11 cellular contexts compared by ENCODE assay signal in genomic region chr6:139640453-139640852, GRCh38.
DNase-seq lines count a peak whose midpoint lies in the region; ATAC-seq, FAIRE-seq and TF ChIP-seq lines count a peak whose summit lies in the region.
"Had no signal": no experiment of that assay in that cellular context is flagged by ENCODE, and none has a peak within 500 bp of the region (broad histone marks: within the 10 kb centered on the region; RNA-seq: fewer than 3 reads in every experiment).

No MANE protein-coding gene starts in this region.

- H3K4me2 ChIP-seq in astrocyte (ENCODE audit: low read length), result no peak overlapping the region

- no peaks in the 10 kb centered on the region for H3K79me2 ChIP-seq in astrocyte (ENCODE audit: insufficient read depth, low read length)

- peaks cover 11% of the 10 kb centered on the region for H3K4me1 Mint-ChIP-seq in astrocyte (ENCODE audit: low read depth, unreplicated experiment)

- WGBS in tibial nerve, 2 donors, result 71 to 81% methylated on average over 3 of the region's 3 CpGs

- peak; percentile 5 for FAIRE-seq in astrocyte (lab: Jason Lieb, UNC)

- peaks cover 2% of the 10 kb centered on the region for H3K9me3 Mint-ChIP-seq in astrocyte (ENCODE audit: unreplicated experiment)
- H3K9me3 Mint-ChIP-seq: H9 had no signal

- in situ Hi-C loops in GM13976 (cut with MboI; ENCODE audit: low sequenced_read_pairs, unreplicated experiment) (no loop called here), HAP-1 (cut with MboI; ENCODE audit: low sequenced_read_pairs) (no loop called here)

- no peaks in the 10 kb centered on the region for H4K20me1 ChIP-seq in astrocyte (ENCODE audit: insufficient read depth, low read length)

- no peak overlapping the region for H2AFZ ChIP-seq in astrocyte (ENCODE audit: low read depth, low read length)

- H3K4me3 ChIP-seq in astrocyte (ENCODE audit: insufficient read depth, low read depth, low read length) (no peak overlapping the region), HAP-1 (no peak overlapping the region), tibial nerve (no peak overlapping the region)
- H3K4me3 ChIP-seq: breast epithelium had no signal

- no peak overlapping the region for H3K9ac ChIP-seq in astrocyte (ENCODE audit: low read length)

- peak; percentile 42 for DNase-seq in GM13976 (ENCODE audit: low spot score)
- DNase-seq in astrocyte (ENCODE audit: low read depth), result peak; percentile 55
- DNase-seq in NCI-H748 treated with DMSO at 0.1 percent for 48 hours (lab: John Stamatoyannopoulos, UW), result no peak
- DNase-seq in HAP-1 (ENCODE audit: low spot score in 2 of 2), result no peak
- no peak for DNase-seq in ureter (ENCODE audit: low spot score)
- DNase-seq in tibial nerve (ENCODE audit: low spot score in 2 of 2), result no peak
- DNase-seq: C1 segment of cervical spinal cord, H9 had no signal

- H3K27me3 ChIP-seq in astrocyte (ENCODE audit: insufficient read depth, low read length) (no peaks in the 10 kb centered on the region), HAP-1 (ENCODE audit: low read depth) (no peaks in the 10 kb centered on the region), tibial nerve (no peaks in the 10 kb centered on the region)
- H3K27me3 ChIP-seq: breast epithelium had no signal

- TF ChIP-seq CTCF in GM13976 (IDR thresholded peaks at IDR 0.05; ENCODE audit: borderline replicate concordance, control extremely low read depth, extremely low read depth, insufficient read depth, missing control alignments) (no peak), astrocyte (IDR thresholded peaks at IDR 0.05; ENCODE audit: insufficient read depth, low read depth, low read length) (no peak), tibial nerve (IDR thresholded peaks at IDR 0.05) (no peak)

- peak; percentile 89 for ATAC-seq in GM21515 (IDR thresholded peaks at IDR 0.05; ENCODE audit: unreplicated experiment)
- peak; percentile 85 for ATAC-seq in HG03354 (IDR thresholded peaks at IDR 0.05; ENCODE audit: poor library complexity, severe bottlenecking, unreplicated experiment)

- H3K4me3 Mint-ChIP-seq in astrocyte (ENCODE audit: unreplicated experiment), result no peak overlapping the region
- H3K4me3 Mint-ChIP-seq: H9 had no signal

- H3K27ac ChIP-seq in astrocyte (ENCODE audit: low read depth, low read length), result no peak overlapping the region
- H3K27ac ChIP-seq in tibial nerve, result no peak overlapping the region
- H3K27ac ChIP-seq: breast epithelium had no signal

- TF ChIP-seq EP300 in tibial nerve (IDR thresholded peaks at IDR 0.05), result no peak

- H3K36me3 ChIP-seq in astrocyte (ENCODE audit: insufficient read depth, low read length), result no peaks in the 10 kb centered on the region
- H3K36me3 ChIP-seq in HAP-1 (replicated peaks), result no peaks in the 10 kb centered on the region
- no peaks in the 10 kb centered on the region for H3K36me3 ChIP-seq in tibial nerve
- H3K36me3 ChIP-seq: breast epithelium had no signal

- H3K36me3 Mint-ChIP-seq in astrocyte (ENCODE audit: low read depth, unreplicated experiment), result no peaks in the 10 kb centered on the region

- no peak for TF ChIP-seq POLR2A in tibial nerve (IDR thresholded peaks at IDR 0.05)

- no peak overlapping the region for H3K27ac Mint-ChIP-seq in astrocyte (ENCODE audit: unreplicated experiment)
- H3K27ac Mint-ChIP-seq: H9 had no signal

- no peaks in the 10 kb centered on the region for H3K27me3 Mint-ChIP-seq in astrocyte (ENCODE audit: low read depth, unreplicated experiment)

- H3K9me3 ChIP-seq in astrocyte (ENCODE audit: insufficient read depth, low read depth, low read length) (no peaks in the 10 kb centered on the region), HAP-1 (no peaks in the 10 kb centered on the region; the same call in 1 of the 2 replicates), tibial nerve (no peaks in the 10 kb centered on the region)
- H3K9me3 ChIP-seq: breast epithelium had no signal

- peaks cover 4% of the 10 kb centered on the region for H3K4me1 ChIP-seq in astrocyte (ENCODE audit: insufficient read depth, low read length)
- no peaks in the 10 kb centered on the region for H3K4me1 ChIP-seq in HAP-1
- H3K4me1 ChIP-seq in tibial nerve, result peaks cover 0 to 2% (median 0%) of the 10 kb centered on the region in 4 donors
- H3K4me1 ChIP-seq: breast epithelium had no signal

Comparison
In these comparisons a context has a peak if more than half of its experiments do, and no peak if none do; other contexts are left out.
1. DNase-seq: peak in GM13976 (single experiment) and astrocyte (single experiment); none in NCI-H748 treated with DMSO at 0.1 percent for 48 hours (single experiment), HAP-1 (0 of 2), ureter (single experiment) and tibial nerve (0 of 2).